In genomic region chr10:4046722-4047354, GRCh38 we compare ENCODE assay signal across 21 cellular contexts.
"Had no signal": no experiment of that assay in that cellular context is flagged by ENCODE, and none has a peak within 500 bp of the region (broad histone marks: within the 10 kb centered on the region; RNA-seq: fewer than 3 reads in every experiment).

No MANE protein-coding gene starts in this region.

- H3K9me3 ChIP-seq: prostate gland had no signal

- H3K36me3 ChIP-seq: heart right ventricle, lower lobe of right lung, prostate gland, spleen, tibial nerve had no signal

- H3K4me3 Mint-ChIP-seq: activated naive CD8-positive, alpha-beta T cell treated with anti-CD3 and anti-CD28 coated beads for 36 hours; endodermal cell; naive thymus-derived CD8-positive, alpha-beta T cell; WTC11 had no signal

- H3K27me3 ChIP-seq: heart right ventricle, spleen, tibial nerve had no signal

- ATAC-seq: heart right ventricle; left lobe of liver; lower lobe of right lung; naive thymus-derived CD8-positive, alpha-beta T cell; WTC11 had no signal

- DNase-seq: activated CD4-positive, alpha-beta T cell treated with anti-CD3 and anti-CD28 coated beads, Interleukin-2, amount 50 U/mL, for 48 hours; activated naive CD4-positive, alpha-beta T cell treated with Interleukin-2 at 50 U/mL for 16 hours; activated naive CD8-positive, alpha-beta T cell treated with anti-CD3 and anti-CD28 coated beads for 36 hours; activated T-cell treated with anti-CD3 and anti-CD28 coated beads, Interleukin-2, amount 50 U/mL, for 48 hours; amniotic stem cell; cerebellar nuclear complex; cortex of kidney; endodermal cell; foreskin fibroblast; heart right ventricle; islet precursor cell; lower lobe of right lung; naive thymus-derived CD8-positive, alpha-beta T cell; spleen; stimulated activated CD4-positive, alpha-beta T cell treated with anti-CD3 and anti-CD28 coated beads, Interleukin-4, amount 100 ng/mL, for 24 hours; stimulated activated naive CD4-positive, alpha-beta T cell treated with Interleukin-2 at 50 U/mL for 16 hours; T-helper 9 cell had no signal

- H3K27ac ChIP-seq: heart right ventricle, lower lobe of right lung, prostate gland, spleen had no signal

- H3K4me3 ChIP-seq: heart right ventricle, lower lobe of right lung, prostate gland, spleen, tibial nerve had no signal

- H3K4me1 Mint-ChIP-seq: endodermal cell, WTC11 had no signal

- H3K27ac Mint-ChIP-seq: activated naive CD8-positive, alpha-beta T cell treated with anti-CD3 and anti-CD28 coated beads for 36 hours; endodermal cell; naive thymus-derived CD8-positive, alpha-beta T cell; WTC11 had no signal
